9 cellular contexts compared by ENCODE assay signal in genomic region chr14:106872619-106873446, GRCh38.
DNase-seq lines count a peak whose midpoint lies in the region; TF ChIP-seq lines count a peak whose summit lies in the region.
"Had no signal": no experiment of that assay in that cellular context is flagged by ENCODE, and none has a peak within 500 bp of the region (broad histone marks: within the 10 kb centered on the region; RNA-seq: fewer than 3 reads in every experiment).

No MANE protein-coding gene starts in this region.

- H3K4me1 Mint-ChIP-seq in chondrocyte (ENCODE audit: low read depth), result no peaks in the 10 kb centered on the region

- TF ChIP-seq CTCF in chondrocyte (IDR thresholded peaks at IDR 0.05) (peak; percentile 45), retinal pigment epithelial cell (conservative IDR thresholded peaks at IDR 0.05; ENCODE audit: low read depth, low read length) (peak; percentile 32), smooth muscle cell (IDR thresholded peaks at IDR 0.05; ENCODE audit: borderline replicate concordance, insufficient read depth, poor library complexity, severe bottlenecking) (no peak)

- no peaks in the 10 kb centered on the region for H3F3A ChIP-seq in smooth muscle cell (ENCODE audit: low read depth)

- H3K27ac Mint-ChIP-seq in chondrocyte (ENCODE audit: unreplicated experiment), result no peak overlapping the region

- H3K27me3 ChIP-seq in H7 (ENCODE audit: control insufficient read depth, insufficient read depth, low read length) (no peaks in the 10 kb centered on the region), smooth muscle cell (ENCODE audit: low read depth) (no peaks in the 10 kb centered on the region)
- H3K27me3 ChIP-seq: thyroid gland had no signal

- no peak overlapping the region for H3K9ac ChIP-seq in smooth muscle cell (ENCODE audit: low read depth)

- no peaks in the 10 kb centered on the region for H3K27me3 Mint-ChIP-seq in chondrocyte (ENCODE audit: low read depth)

- H3K36me3 Mint-ChIP-seq in chondrocyte (ENCODE audit: low read depth), result no peaks in the 10 kb centered on the region

- no peak overlapping the region for H3K4me2 ChIP-seq in smooth muscle cell

- no peaks in the 10 kb centered on the region for H3K4me1 ChIP-seq in smooth muscle cell (ENCODE audit: low read depth)
- H3K4me1 ChIP-seq: thyroid gland had no signal

- no peaks in the 10 kb centered on the region for H3K9me3 ChIP-seq in smooth muscle cell (replicated peaks; ENCODE audit: low read depth)
- H3K9me3 ChIP-seq: thyroid gland had no signal

- peaks cover 4% of the 10 kb centered on the region for H3K9me3 Mint-ChIP-seq in chondrocyte (ENCODE audit: low read depth)

- H3K79me2 ChIP-seq in smooth muscle cell (ENCODE audit: low read depth), result no peaks in the 10 kb centered on the region

- no peak overlapping the region for H2AFZ ChIP-seq in smooth muscle cell (ENCODE audit: low read depth)

- DNase-seq in EL (peak; percentile 1), H7 (peak; percentile 25), NCI-H187 (lab: John Stamatoyannopoulos, UW) (peak; percentile 82 to 93), chondrocyte (ENCODE audit: low spot score) (no peak), retinal pigment epithelial cell (ENCODE audit: low read depth) (no peak), HuH-7.5 (ENCODE audit: low spot score) (no peak), smooth muscle cell (lab: John Stamatoyannopoulos, UW; ENCODE audit: unreplicated experiment) (no peak)
- DNase-seq in activated CD4-positive, CD25-positive, alpha-beta regulatory T cell (lab: John Stamatoyannopoulos, UW), result peak; percentile 35 to 75 (median 56)

- H3K27ac ChIP-seq in smooth muscle cell (ENCODE audit: low read depth), result no peak overlapping the region
- H3K27ac ChIP-seq: thyroid gland had no signal

- H3K36me3 ChIP-seq in H7 (replicated peaks; ENCODE audit: control insufficient read depth, insufficient read depth, low read length) (no peaks in the 10 kb centered on the region), smooth muscle cell (ENCODE audit: low read depth) (no peaks in the 10 kb centered on the region)
- H3K36me3 ChIP-seq: thyroid gland had no signal

- H3K4me3 ChIP-seq in H7 (ENCODE audit: insufficient read depth, low read depth, low read length), result no peak overlapping the region
- H3K4me3 ChIP-seq in retinal pigment epithelial cell (ENCODE audit: low read length), result no peak overlapping the region
- no peak overlapping the region for H3K4me3 ChIP-seq in smooth muscle cell
- H3K4me3 ChIP-seq: thyroid gland had no signal

- no peak overlapping the region for H3K4me3 Mint-ChIP-seq in chondrocyte (ENCODE audit: unreplicated experiment)

- WGBS in smooth muscle cell (ENCODE audit: low lambda C conversion rate), result 88% methylated on average over 15 of the region's 23 CpGs

- no peaks in the 10 kb centered on the region for H4K20me1 ChIP-seq in smooth muscle cell (ENCODE audit: low read depth)

Comparison
In these comparisons a context has a peak if more than half of its experiments do, and no peak if none do; other contexts are left out.
1. DNase-seq: peak in EL (single experiment), H7 (single experiment), NCI-H187 (2 of 2) and activated CD4-positive, CD25-positive, alpha-beta regulatory T cell (4 of 4); none in chondrocyte (single experiment), retinal pigment epithelial cell (single experiment), HuH-7.5 (single experiment) and smooth muscle cell (single experiment).